Comparison of ENCODE assay signal across 8 cellular contexts in the genomic region with DNA sequence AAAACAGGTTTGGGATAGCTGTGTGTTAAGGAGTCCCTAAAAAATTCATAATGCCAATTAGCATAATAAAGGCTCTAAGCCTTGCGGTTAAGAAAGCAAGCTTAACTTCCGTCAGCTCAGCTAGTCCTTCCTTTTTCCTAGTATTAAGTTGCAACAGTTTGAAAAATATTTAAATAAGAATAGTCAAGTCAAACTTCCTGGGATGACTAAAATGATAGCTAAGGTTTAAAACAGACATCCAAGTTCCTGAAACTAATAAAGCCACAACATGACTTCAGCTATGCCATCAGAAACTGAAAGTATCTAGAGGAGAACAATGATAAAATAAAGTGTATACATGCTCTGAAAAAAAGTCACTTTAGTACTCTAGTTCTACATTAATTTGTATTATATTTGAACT. TPM values are rescaled to one million over a fixed set of nuclear protein-coding genes. Genes with fewer than 3 reads are reported as not detected.
DNase-seq lines count a peak whose midpoint lies in the region; ATAC-seq, FAIRE-seq and TF ChIP-seq lines count a peak whose summit lies in the region.

No MANE protein-coding gene starts in this region.

- TF ChIP-seq POLR2A in GM12892 (IDR thresholded peaks at IDR 0.05; ENCODE audit: low read depth, low read length) (no peak), ovary (IDR thresholded peaks at IDR 0.05) (no peak)

- 8 to 15% (median 12%) methylated on average over 2 of the region's 2 CpGs for WGBS in ovary, 3 donors

- H3K4me3 ChIP-seq in ovary: peak overlapping the region; percentile 89

- peaks cover 14% of the 10 kb centered on the region for H3K36me3 Mint-ChIP-seq in endothelial cell (ENCODE audit: low read depth, unreplicated experiment)

- H3K27ac ChIP-seq in ovary: no peak overlapping the region

- no peak overlapping the region for H3K27ac Mint-ChIP-seq in endothelial cell (ENCODE audit: unreplicated experiment)

- peaks cover 9% of the 10 kb centered on the region for H3K4me1 ChIP-seq in ovary (ENCODE audit: insufficient read depth)

- H3K27me3 Mint-ChIP-seq in endothelial cell (ENCODE audit: unreplicated experiment): peaks cover 16% of the 10 kb centered on the region

- no peaks in the 10 kb centered on the region for H3K9me3 Mint-ChIP-seq in endothelial cell (ENCODE audit: unreplicated experiment)

- DNase-seq in GM12892 (ENCODE audit: insufficient read length) (no peak), OCI-M1 (lab: John Stamatoyannopoulos, UW) (peak; percentile 75), endothelial cell (ENCODE audit: low spot score) (no peak), ovary (no peak), DMS 273 treated with DMSO at 0.1 percent for 48 hours (lab: John Stamatoyannopoulos, UW) (no peak), NCI-H2171 treated with DMSO at 0.1 percent for 48 hours (lab: John Stamatoyannopoulos, UW) (no peak)

- peaks cover 20% of the 10 kb centered on the region for H3K4me1 Mint-ChIP-seq in endothelial cell (ENCODE audit: unreplicated experiment)

- no peaks in the 10 kb centered on the region for H3K36me3 ChIP-seq in ovary

- ATAC-seq in GM18519 (IDR thresholded peaks at IDR 0.05; ENCODE audit: low FRiP score, unreplicated experiment) (no peak), GM21360 (IDR thresholded peaks at IDR 0.05; ENCODE audit: unreplicated experiment) (no peak)

- TF ChIP-seq CTCF in endothelial cell (IDR thresholded peaks at IDR 0.05; ENCODE audit: unreplicated experiment): no peak
- TF ChIP-seq CTCF in ovary (IDR thresholded peaks at IDR 0.05): no peak

- TF ChIP-seq EP300 in ovary (IDR thresholded peaks at IDR 0.05): no peak

- intact Hi-C loops in ovary (cut with DNase I): no loop called here

- FAIRE-seq in GM12892 (lab: Jason Lieb, UNC): peak; percentile 67

- H3K4me3 Mint-ChIP-seq in endothelial cell (ENCODE audit: unreplicated experiment): peak overlapping the region; percentile 99

- no peaks in the 10 kb centered on the region for H3K27me3 ChIP-seq in ovary

- H3K9me3 ChIP-seq in ovary: no peaks in the 10 kb centered on the region

RNA-seq across cellular contexts. Expression of a gene that starts 3.4 kb away (rescaled TPM):
- 47.7 TPM for polyA plus RNA-seq in GM12892 (2012; ENCODE audit: missing spikeins)
- total RNA-seq in endothelial cell (ENCODE audit: unreplicated experiment) (59.3 TPM), ovary (10 to 100 TPM; 24.3 to 47.3 (median 43.3) TPM)
- 10 to 100 TPM; 34.0 to 53.6 TPM for polyA plus RNA-seq in ovary
